8 cellular contexts compared by ENCODE assay signal in the genomic region with DNA sequence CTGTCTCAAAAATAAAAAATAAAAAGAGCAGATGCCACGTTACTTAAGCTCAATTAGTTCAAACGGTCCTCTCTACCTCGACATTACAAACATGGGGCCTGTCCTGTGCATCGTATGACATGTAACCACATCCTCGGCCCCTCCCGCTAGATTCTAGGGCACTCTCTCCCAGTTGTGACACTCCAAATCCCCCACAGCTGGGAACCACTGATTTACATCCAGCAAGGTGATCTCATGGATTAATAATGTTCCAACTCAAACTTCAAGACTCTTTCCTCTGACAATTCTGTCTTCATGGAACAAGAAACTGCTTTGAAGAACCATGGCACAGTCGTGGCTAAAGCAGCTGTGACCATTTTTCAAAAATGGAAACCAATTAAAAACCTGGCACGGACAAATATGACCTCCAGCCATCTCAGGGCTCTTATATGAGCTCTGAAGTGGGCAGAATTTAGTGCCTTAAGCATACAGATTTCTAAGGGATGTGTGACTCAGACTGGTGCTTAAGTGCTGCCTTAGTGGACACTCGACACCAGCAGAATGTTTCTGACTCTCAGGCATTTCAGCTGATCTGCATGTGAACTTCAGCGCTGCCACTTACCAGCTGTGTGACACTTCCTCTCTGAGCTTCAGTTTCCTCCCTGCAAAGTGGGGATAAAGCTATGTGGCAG. TPM values are rescaled to one million over a fixed set of nuclear protein-coding genes. Genes with fewer than 3 reads are reported as not detected.
A peak's percentile ranks its signal among the peaks of the same experiment; 100 is the strongest.
DNase-seq lines count a peak whose midpoint lies in the region; ATAC-seq and TF ChIP-seq lines count a peak whose summit lies in the region.

No MANE protein-coding gene starts in this region.

- peak overlapping the region; percentile 72 for H3K27ac ChIP-seq in brain microvascular endothelial cell
- peak overlapping the region; percentile 46 for H3K27ac ChIP-seq in trophoblast cell (ENCODE audit: low read depth, low read length)

- no peaks in the 10 kb centered on the region for H3K9me3 ChIP-seq in trophoblast cell (ENCODE audit: insufficient read depth, low read depth, low read length)

- H2BK120ac ChIP-seq in trophoblast cell (ENCODE audit: insufficient read depth, low read length, poor library complexity): peak overlapping the region; percentile 72

- no peak overlapping the region for H2AFZ ChIP-seq in trophoblast cell (ENCODE audit: insufficient read depth, low read length, poor library complexity)

- no peak overlapping the region for H3K9ac ChIP-seq in trophoblast cell (ENCODE audit: low read length)

- ATAC-seq in sciatic nerve (no peak), GM18520 (IDR thresholded peaks at IDR 0.05; ENCODE audit: unreplicated experiment) (no peak)

- intact Hi-C loops in sciatic nerve (cut with DNase I): no loop called here

- no peak overlapping the region for H4K12ac ChIP-seq in trophoblast cell (ENCODE audit: low read depth, low read length)

- peaks cover 31% of the 10 kb centered on the region for H3K79me1 ChIP-seq in trophoblast cell (ENCODE audit: low read length)

- no peak overlapping the region for H4K8ac ChIP-seq in trophoblast cell (ENCODE audit: low read depth, low read length)

- H2BK12ac ChIP-seq in trophoblast cell (ENCODE audit: low read length): peak overlapping the region; percentile 95

- no peaks in the 10 kb centered on the region for H3K27me3 ChIP-seq in brain microvascular endothelial cell (replicated peaks)
- H3K27me3 ChIP-seq in trophoblast cell (ENCODE audit: insufficient read depth, low read length): no peaks in the 10 kb centered on the region

- no peak overlapping the region for H3K23ac ChIP-seq in trophoblast cell (ENCODE audit: low read length)

- no peak for TF ChIP-seq CTCF in GM12865 (IDR thresholded peaks at IDR 0.05; ENCODE audit: insufficient read depth, low read depth, low read length, missing control alignments)
- TF ChIP-seq CTCF in brain microvascular endothelial cell (IDR thresholded peaks at IDR 0.05; ENCODE audit: low read depth, low read length, missing control alignments): no peak

- WGBS in trophoblast cell (ENCODE audit: extremely low coverage, insufficient coverage, insufficient read length): no CpG with 5 or more reads among the region's 10 CpGs

- in situ Hi-C loops in brain microvascular endothelial cell (cut with HindIII; ENCODE audit: low pct_ligation_motif_present, low sequenced_read_pairs): no loop called here

- H3K36me3 ChIP-seq in brain microvascular endothelial cell (replicated peaks) (no peaks in the 10 kb centered on the region), trophoblast cell (ENCODE audit: control insufficient read depth in 1 of 2, insufficient read depth in 2 of 2, low read length in 2 of 2) (peaks cover 0 to 2% of the 10 kb centered on the region in 2 experiments)

- peak overlapping the region; percentile 53 for H3K14ac ChIP-seq in trophoblast cell (ENCODE audit: low read length)

- H2AK5ac ChIP-seq in trophoblast cell (ENCODE audit: low read length): no peak overlapping the region

- peak overlapping the region; percentile 5 for H3K4me2 ChIP-seq in trophoblast cell (ENCODE audit: low read length)

- DNase-seq in GM12865 (ENCODE audit: low read depth) (peak; percentile 21), NCI-H2171 (lab: John Stamatoyannopoulos, UW) (peak; percentile 60), brain microvascular endothelial cell (peak; percentile 82), trophoblast cell (peak; percentile 58 to 71), sciatic nerve (ENCODE audit: low spot score) (no peak), hypothalamus (lab: John Stamatoyannopoulos, UW) (no peak), NCI-H82 (lab: John Stamatoyannopoulos, UW) (no peak)

- peaks cover 21 to 31% of the 10 kb centered on the region in 2 experiments for H3K4me1 ChIP-seq in trophoblast cell (ENCODE audit: control insufficient read depth in 1 of 2, insufficient read depth in 2 of 2, low read length in 2 of 2)

- peaks cover 2% of the 10 kb centered on the region for H3K79me2 ChIP-seq in trophoblast cell (ENCODE audit: control insufficient read depth, insufficient read depth, low read length, poor library complexity)

- no peak overlapping the region for H3K4ac ChIP-seq in trophoblast cell (ENCODE audit: low read depth, low read length)

- H3K18ac ChIP-seq in trophoblast cell (ENCODE audit: low read length): peak overlapping the region; percentile 61

- peak overlapping the region; percentile 46 for H2BK5ac ChIP-seq in trophoblast cell (ENCODE audit: low read depth, low read length, poor library complexity)

- H3K4me3 ChIP-seq in GM12865 (ENCODE audit: low read depth, low read length) (no peak overlapping the region), brain microvascular endothelial cell (ENCODE audit: low read depth, low read length) (no peak overlapping the region), trophoblast cell (ENCODE audit: low read depth, low read length) (no peak overlapping the region)

- H4K91ac ChIP-seq in trophoblast cell (ENCODE audit: low read depth, low read length): no peak overlapping the region

RNA-seq across cellular contexts. Expression of a gene that starts 31.7 kb away (rescaled TPM):
- 35.0 and 37.6 TPM in 2 replicates for polyA plus RNA-seq in trophoblast cell (2013)
- 47.1 TPM for total RNA-seq in sciatic nerve

Comparison
In these comparisons a context has a peak if more than half of its experiments do, and no peak if none do; other contexts are left out.
1. DNase-seq: peak in GM12865 (single experiment), NCI-H2171 (single experiment), brain microvascular endothelial cell (single experiment) and trophoblast cell (2 of 2); none in sciatic nerve (single experiment), hypothalamus (0 of 51) and NCI-H82 (single experiment).